Comparison of ENCODE assay signal across 25 cellular contexts in the genomic region with DNA sequence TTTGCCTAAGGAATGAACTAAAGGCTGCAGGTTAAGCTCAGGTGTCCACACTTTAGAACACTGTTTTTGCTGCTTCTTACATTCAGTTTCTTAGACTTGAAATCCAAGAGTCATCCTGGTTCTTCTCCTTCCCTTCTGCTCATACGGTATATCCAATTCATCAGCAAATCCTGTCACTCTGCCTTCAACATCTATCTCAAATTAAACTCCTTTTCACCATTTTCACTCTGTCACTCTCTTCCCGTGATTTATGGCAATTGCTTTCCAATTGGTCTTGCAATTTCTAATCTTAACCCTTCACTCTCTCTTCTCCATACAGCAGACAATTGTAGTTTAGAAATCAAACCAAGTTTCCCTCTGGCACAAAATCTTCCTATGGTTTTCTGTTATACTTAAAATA.
"Had no signal": no experiment of that assay in that cellular context is flagged by ENCODE, and none has a peak within 500 bp of the region (broad histone marks: within the 10 kb centered on the region; RNA-seq: fewer than 3 reads in every experiment).

No MANE protein-coding gene starts in this region.

- H3K4me3 Mint-ChIP-seq: dendritic cell treated with granulocyte-macrophage colony-stimulating factor and Interleukin-4, amounts not matched to agents 40 ng/mL and 50 ng/mL, for 4 days; effector memory CD8-positive, alpha-beta T cell; endodermal cell had no signal

- H3K27me3 ChIP-seq: colonic mucosa, dorsolateral prefrontal cortex, esophagus muscularis mucosa, esophagus squamous epithelium, foreskin keratinocyte, gastrocnemius medialis, gastroesophageal sphincter, heart left ventricle, heart right ventricle had no signal

- H3K27ac ChIP-seq: colonic mucosa, coronary artery, dorsolateral prefrontal cortex, epithelial cell of prostate, esophagus muscularis mucosa, esophagus squamous epithelium, foreskin keratinocyte, gastrocnemius medialis, gastroesophageal sphincter, heart left ventricle, heart right ventricle had no signal

- H3K9me3 ChIP-seq: colonic mucosa, gastrocnemius medialis had no signal

- H3K4me3 ChIP-seq: colonic mucosa, coronary artery, dorsolateral prefrontal cortex, esophagus muscularis mucosa, esophagus squamous epithelium, gastrocnemius medialis, gastroesophageal sphincter, heart left ventricle, heart right ventricle had no signal

- H3K4me1 ChIP-seq: colonic mucosa, esophagus muscularis mucosa, esophagus squamous epithelium, foreskin keratinocyte, gastrocnemius medialis, gastroesophageal sphincter, heart left ventricle, heart right ventricle had no signal

- DNase-seq: colonic mucosa; cortex of kidney; dermis blood vessel endothelial cell; dorsolateral prefrontal cortex; effector CD4-positive, alpha-beta T cell; effector CD8-positive, alpha-beta T cell; effector memory CD4-positive, alpha-beta T cell; effector memory CD8-positive, alpha-beta T cell; endodermal cell; erythroblast; esophagus squamous epithelium; foreskin fibroblast; foreskin keratinocyte; foreskin melanocyte; gastrocnemius medialis; glutamatergic neuron; head of caudate nucleus; heart left ventricle; heart right ventricle had no signal

- H3K27me3 Mint-ChIP-seq: dendritic cell treated with granulocyte-macrophage colony-stimulating factor and Interleukin-4, amounts not matched to agents 40 ng/mL and 50 ng/mL, for 4 days; effector memory CD8-positive, alpha-beta T cell had no signal

- H3K27ac Mint-ChIP-seq: dendritic cell treated with granulocyte-macrophage colony-stimulating factor and Interleukin-4, amounts not matched to agents 40 ng/mL and 50 ng/mL, for 4 days; effector memory CD8-positive, alpha-beta T cell; endodermal cell had no signal

- H3K36me3 ChIP-seq: colonic mucosa, esophagus muscularis mucosa, esophagus squamous epithelium, gastrocnemius medialis, gastroesophageal sphincter, heart left ventricle, heart right ventricle had no signal

- H3K4me1 Mint-ChIP-seq: endodermal cell had no signal

- ATAC-seq: effector memory CD8-positive, alpha-beta T cell; esophagus mucosa; foreskin keratinocyte; gastrocnemius medialis; gastroesophageal sphincter; heart left ventricle; heart right ventricle had no signal
